8 cellular contexts compared by ENCODE assay signal in the genomic region with DNA sequence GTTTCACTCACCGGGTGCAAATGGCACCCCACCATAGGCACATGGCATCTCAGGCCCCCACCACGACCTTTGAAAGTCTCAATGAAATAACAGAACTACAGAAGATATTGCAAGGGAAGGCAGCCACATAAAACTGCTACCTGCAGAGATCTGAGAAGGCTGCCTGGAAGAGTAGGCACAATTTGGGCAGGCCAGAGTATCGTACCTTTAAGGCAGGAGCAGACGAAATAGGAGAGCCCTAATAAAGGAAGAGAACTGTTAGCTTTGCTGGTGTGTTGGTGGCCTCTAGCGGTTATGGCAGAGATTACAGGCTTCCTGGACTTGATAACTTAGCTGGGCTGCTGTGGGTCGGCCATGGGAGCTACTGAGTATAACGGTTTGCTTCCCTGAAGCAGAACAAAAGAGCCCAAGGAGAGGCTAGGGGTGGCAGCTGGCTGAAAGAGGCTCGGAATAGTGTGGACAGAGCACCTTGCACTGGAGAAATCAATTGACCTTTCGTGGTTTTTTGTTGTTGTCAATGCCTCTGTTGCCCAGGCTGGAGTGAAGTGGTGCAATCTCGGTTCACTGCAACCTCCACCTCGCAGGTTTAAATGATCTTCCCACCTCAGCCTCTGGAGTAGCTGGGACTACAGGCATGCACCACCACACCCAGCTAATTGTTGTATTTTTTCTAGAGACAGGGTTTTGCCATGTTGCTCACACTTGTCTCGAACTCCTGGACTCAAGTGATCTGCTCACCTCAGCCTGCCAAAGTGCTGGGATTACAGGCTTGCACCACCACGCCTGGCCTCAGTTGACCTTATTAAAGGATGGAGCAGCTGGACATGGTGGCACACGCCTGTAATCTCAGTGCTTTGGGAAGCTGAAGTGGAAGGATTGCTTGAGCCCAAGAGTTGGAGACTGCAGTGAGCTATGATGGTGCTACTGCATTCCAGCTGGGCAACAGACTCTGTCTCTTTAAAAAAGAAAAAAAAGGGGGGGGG. TPM values are rescaled to one million over a fixed set of nuclear protein-coding genes. Genes with fewer than 3 reads are reported as not detected.
DNase-seq lines count a peak whose midpoint lies in the region; ATAC-seq and TF ChIP-seq lines count a peak whose summit lies in the region.

No MANE protein-coding gene starts in this region.

- H3K4me3 ChIP-seq in Caco-2 (ENCODE audit: low read depth, low read length), result no peak overlapping the region
- H3K4me3 ChIP-seq in esophagus muscularis mucosa, result no peak overlapping the region

- no peaks in the 10 kb centered on the region; the same call in 1 of the 2 replicates for H3K36me3 ChIP-seq in Caco-2 (ENCODE audit: control insufficient read depth, insufficient read depth, low read length)
- H3K36me3 ChIP-seq in esophagus muscularis mucosa, result peaks cover 0 to 42% (median 13%) of the 10 kb centered on the region in 4 donors

- H3K4me3 Mint-ChIP-seq in Caco-2 (ENCODE audit: unreplicated experiment) (no peak overlapping the region), nephron (peak overlapping the region; percentile 69 to 82 (median 74))

- H3K9me3 Mint-ChIP-seq in Caco-2 (ENCODE audit: unreplicated experiment) (no peaks in the 10 kb centered on the region), nephron (no peaks in the 10 kb centered on the region)

- no peaks in the 10 kb centered on the region for H3K9me3 ChIP-seq in Caco-2
- H3K9me3 ChIP-seq in esophagus muscularis mucosa, result no peaks in the 10 kb centered on the region

- H3K27me3 ChIP-seq in Caco-2 (replicated peaks; ENCODE audit: control insufficient read depth, insufficient read depth, low read length), result no peaks in the 10 kb centered on the region
- no peaks in the 10 kb centered on the region for H3K27me3 ChIP-seq in esophagus muscularis mucosa

- no peak for TF ChIP-seq EP300 in esophagus muscularis mucosa (IDR thresholded peaks at IDR 0.05)

- no TSS peak for BruUV-seq in Caco-2 (replicated peaks; lab: Mats Ljungman, UMichigan)

- H3K27me3 Mint-ChIP-seq in Caco-2 (ENCODE audit: insufficient read depth, unreplicated experiment), result no peaks in the 10 kb centered on the region
- no peaks in the 10 kb centered on the region for H3K27me3 Mint-ChIP-seq in nephron (ENCODE audit: low read depth)

- H3K4me1 ChIP-seq in Caco-2 (peaks cover 13% of the 10 kb centered on the region; the same call in 1 of the 2 replicates), esophagus muscularis mucosa (peaks cover 26 to 36% (median 30%) of the 10 kb centered on the region in 4 donors)

- H3K36me3 Mint-ChIP-seq in Caco-2 (ENCODE audit: insufficient read depth, unreplicated experiment) (peaks cover 58% of the 10 kb centered on the region), nephron (ENCODE audit: low read depth) (peaks cover 16% of the 10 kb centered on the region)

- no peak overlapping the region for H3K27ac ChIP-seq in esophagus muscularis mucosa (replicated peaks in 1 of 4)

- POLR2A ChIA-PET in Caco-2 (lab: Charles Lee), result interaction anchor here (0.6 to 1.4 kb wide), 2 partner anchors 18 to 19 kb away, joined by 3 to 14 read pairs; no protein-coding TSS in a partner anchor

- TF ChIP-seq POLR2A in esophagus muscularis mucosa (IDR thresholded peaks at IDR 0.05; ENCODE audit: low read depth), result no peak

- H3K27ac Mint-ChIP-seq in Caco-2 (ENCODE audit: unreplicated experiment) (no peak overlapping the region), nephron (peak overlapping the region in 1 of 3 experiments; percentile 73)

- in situ Hi-C loops in KBM-7 (cut with MboI; ENCODE audit: low pct_unique_long_range_greater_than_20kb, low sequenced_read_pairs), result no loop called here

- DNase-seq in Caco-2, result peak; percentile 76
- peak; percentile 84 for DNase-seq in KBM-7
- DNase-seq in OCI-M2 (lab: John Stamatoyannopoulos, UW; ENCODE audit: unreplicated experiment), result peak; percentile 48
- DNase-seq in activated T-cell treated with anti-CD3 and anti-CD28 coated beads for 48 hours (ENCODE audit: low read depth), result peak; percentile 60
- DNase-seq in esophagus muscularis mucosa (ENCODE audit: extremely low spot score), result no peak
- peak; percentile 94 for DNase-seq in superior temporal gyrus (ENCODE audit: extremely low spot score)

- TF ChIP-seq CTCF in Caco-2 (IDR thresholded peaks at IDR 0.05; ENCODE audit: insufficient read depth in 1 of 2, low read depth in 1 of 2, low read length in 1 of 2, severe bottlenecking in 1 of 2, unreplicated experiment in 1 of 2), result peak; percentile 76 to 83
- peak; percentile 81 to 92 (median 85) for TF ChIP-seq CTCF in esophagus muscularis mucosa (IDR thresholded peaks at IDR 0.05)
- TF ChIP-seq CTCF in nephron (IDR thresholded peaks at IDR 0.05; ENCODE audit: unreplicated experiment in 3 of 3), result peak; percentile 79 to 92 (median 85)

- CTCF ChIA-PET in Caco-2 (lab: Charles Lee), result interaction anchor here (0.6 to 3.4 kb wide), 13 partner anchors 10 to 190 kb away, joined by 3 to 29 read pairs (median 4); a partner anchor contains a TSS

- H3K4me1 Mint-ChIP-seq in Caco-2 (ENCODE audit: low read depth, unreplicated experiment), result peaks cover 14% of the 10 kb centered on the region
- H3K4me1 Mint-ChIP-seq in nephron, result peaks cover 30% of the 10 kb centered on the region

- ATAC-seq in HG03460 (IDR thresholded peaks at IDR 0.05; ENCODE audit: unreplicated experiment), result no peak

- 46% methylated on average over 14 of the region's 14 CpGs for WGBS in esophagus muscularis mucosa

- intact Hi-C loops in Caco-2 (cut with micrococcal nuclease; ENCODE audit: unreplicated experiment) (no loop called here), esophagus muscularis mucosa (cut with DNase I) (no loop called here)

RNA-seq across cellular contexts. Expression of a gene that starts 4.8 kb away (rescaled TPM):
- total RNA-seq in Caco-2 (2022), result 48.5 and 49.6 TPM in 2 replicates
- 10 to 100 TPM; 22.4 to 40.8 (median 29.3) TPM for total RNA-seq in esophagus muscularis mucosa

RNA-seq across cellular contexts. Expression of a gene that starts 14.3 kb away (rescaled TPM):
- total RNA-seq in Caco-2 (2022) (not detected in 2 replicates), esophagus muscularis mucosa (under 1 TPM; 0.26 to 0.99 (median 0.55) TPM)

RNA-seq across cellular contexts. Expression of a gene that starts 17.1 kb away (rescaled TPM):
- total RNA-seq in Caco-2 (2022), result 55.9 and 60.0 TPM in 2 replicates
- total RNA-seq in esophagus muscularis mucosa, result 10 to 100 TPM; 13.7 to 33.7 (median 26.2) TPM

RNA-seq across cellular contexts. Expression of a gene that starts 18.9 kb away (rescaled TPM):
- 53.2 and 55.0 TPM in 2 replicates for total RNA-seq in Caco-2 (2022)
- total RNA-seq in esophagus muscularis mucosa, result 10 to 100 TPM; 16.9 to 34.3 (median 24.7) TPM
